Comparison of ENCODE assay signal across 19 cellular contexts in genomic region chr10:78956391-78956790, GRCh38.
"Had no signal": no experiment of that assay in that cellular context is flagged by ENCODE, and none has a peak within 500 bp of the region (broad histone marks: within the 10 kb centered on the region; RNA-seq: fewer than 3 reads in every experiment).

No MANE protein-coding gene starts in this region.

- ATAC-seq: left ventricle myocardium superior; lower lobe of right lung; natural killer cell; sciatic nerve; stimulated activated effector memory CD8-positive, alpha-beta T cell treated with anti-CD3 and anti-CD28 coated beads, Interleukin-12 subunit alpha, Interleukin-12 subunit beta, amount 100 ng/mL, for 72 hours had no signal

- H3K4me1 ChIP-seq: prostate gland had no signal

- H3K36me3 Mint-ChIP-seq: natural killer cell; stimulated activated effector memory CD8-positive, alpha-beta T cell treated with anti-CD3 and anti-CD28 coated beads, Interleukin-12 subunit alpha, Interleukin-12 subunit beta, amount 100 ng/mL, for 72 hours had no signal

- H3K27me3 ChIP-seq: right atrium auricular region, stomach, thyroid gland had no signal

- H3K36me3 ChIP-seq: lower lobe of right lung, prostate gland, right atrium auricular region, stomach, thyroid gland had no signal

- DNase-seq: dermis blood vessel endothelial cell; effector memory CD4-positive, alpha-beta T cell; erythroblast; head of caudate nucleus; left ventricle myocardium superior; lower lobe of right lung; natural killer cell; nucleus accumbens; stimulated activated CD4-positive, alpha-beta T cell treated with anti-CD3 and anti-CD28 coated beads, Interleukin-2, amount 100 ng/mL, for 24 hours; stimulated activated CD4-positive, alpha-beta T cell treated with anti-CD3 and anti-CD28 coated beads, Interleukin-4, amount 100 ng/mL, for 24 hours; stimulated activated naive CD4-positive, alpha-beta T cell treated with Interleukin-2 at 50 U/mL for 16 hours; stomach; thyroid gland; trophoblast cell had no signal

- H3K27ac Mint-ChIP-seq: natural killer cell; stimulated activated effector memory CD8-positive, alpha-beta T cell treated with anti-CD3 and anti-CD28 coated beads, Interleukin-12 subunit alpha, Interleukin-12 subunit beta, amount 100 ng/mL, for 72 hours had no signal

- H3K9me3 ChIP-seq: lower lobe of right lung, prostate gland, right atrium auricular region, stomach, thyroid gland had no signal

- H3K27ac ChIP-seq: coronary artery, lower lobe of right lung, prostate gland, right atrium auricular region, stomach, thyroid gland had no signal

- H3K4me3 Mint-ChIP-seq: natural killer cell; stimulated activated effector memory CD8-positive, alpha-beta T cell treated with anti-CD3 and anti-CD28 coated beads, Interleukin-12 subunit alpha, Interleukin-12 subunit beta, amount 100 ng/mL, for 72 hours had no signal

- H3K4me3 ChIP-seq: coronary artery, lower lobe of right lung, prostate gland, right atrium auricular region, stomach, thyroid gland had no signal

- H3K9me3 Mint-ChIP-seq: natural killer cell; stimulated activated effector memory CD8-positive, alpha-beta T cell treated with anti-CD3 and anti-CD28 coated beads, Interleukin-12 subunit alpha, Interleukin-12 subunit beta, amount 100 ng/mL, for 72 hours had no signal
